ENCODE assay signal across 10 cellular contexts in the genomic region with DNA sequence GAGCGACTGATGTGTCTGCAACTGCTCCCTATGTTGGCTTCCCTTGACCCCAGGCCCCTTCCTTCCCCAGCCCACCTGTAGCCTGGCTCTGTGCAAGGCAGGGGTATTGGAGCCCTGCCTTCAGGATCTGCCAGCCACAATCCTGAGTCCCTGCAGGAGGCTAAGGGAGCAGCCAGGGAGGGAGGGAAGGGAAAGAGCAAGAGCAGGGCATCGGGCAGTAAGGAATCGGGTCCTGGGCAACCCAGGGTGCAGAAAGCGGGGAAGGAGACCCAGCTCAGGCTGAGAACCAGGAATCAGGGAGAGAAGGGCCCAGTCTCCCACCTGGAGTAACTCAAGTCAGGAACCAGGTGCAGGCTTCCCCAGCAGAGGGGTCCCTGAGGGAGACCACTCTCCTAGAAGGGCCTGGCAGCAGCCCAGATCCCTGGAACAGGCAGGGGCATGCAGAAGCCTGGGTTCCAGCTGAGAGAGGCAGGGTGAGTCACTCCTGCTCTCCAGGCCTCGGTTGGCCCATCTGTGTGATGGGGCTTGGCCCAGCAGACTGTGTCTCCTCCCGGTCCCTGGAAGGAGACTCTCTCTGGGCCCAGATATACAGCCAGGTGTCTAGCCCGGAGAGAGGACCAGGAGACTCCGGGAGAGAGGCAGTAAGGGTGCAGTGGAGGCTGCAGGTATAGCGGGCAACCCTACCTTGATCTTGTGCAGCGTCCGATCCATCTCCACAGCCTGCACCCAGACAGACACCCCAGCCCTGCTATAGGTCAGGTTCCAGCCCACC. TPM values are rescaled to one million over a fixed set of nuclear protein-coding genes. Genes with fewer than 3 reads are reported as not detected.
DNase-seq lines count a peak whose midpoint lies in the region; ATAC-seq, FAIRE-seq and TF ChIP-seq lines count a peak whose summit lies in the region.
"Had no signal": no experiment of that assay in that cellular context is flagged by ENCODE, and none has a peak within 500 bp of the region (broad histone marks: within the 10 kb centered on the region; RNA-seq: fewer than 3 reads in every experiment).

No MANE protein-coding gene starts in this region.

- peaks cover 5% of the 10 kb centered on the region; the same call in 1 of the 2 replicates for H3K36me3 ChIP-seq in WERI-Rb-1
- H3K36me3 ChIP-seq in gastrocnemius medialis, result no peaks in the 10 kb centered on the region

- no peak for DNase-seq in GM12891 (ENCODE audit: insufficient read length, low spot score)
- no peak for DNase-seq in WERI-Rb-1
- peak in 1 of 3 donors; percentile 43 for DNase-seq in right cardiac atrium
- no peak for DNase-seq in gastrocnemius medialis
- DNase-seq in AG08395 (ENCODE audit: low spot score), result no peak
- DNase-seq in globus pallidus (ENCODE audit: low spot score), result no peak
- DNase-seq in posterior vena cava (ENCODE audit: low spot score), result no peak
- DNase-seq in NCI-H187 (lab: John Stamatoyannopoulos, UW), result no peak
- DNase-seq: SW 1271 had no signal

- TF ChIP-seq CTCF in WERI-Rb-1 (IDR thresholded peaks at IDR 0.05; ENCODE audit: low read depth, low read length), result no peak
- TF ChIP-seq CTCF in gastrocnemius medialis (IDR thresholded peaks at IDR 0.05 in 4 of 5, conservative IDR thresholded peaks at IDR 0.05 in 1 of 5), result no peak

- 92% methylated on average over 11 of the region's 11 CpGs for WGBS in right cardiac atrium

- peak; percentile 54 for FAIRE-seq in GM12891 (lab: Jason Lieb, UNC)
- FAIRE-seq: frontal cortex had no signal

- TF ChIP-seq POLR2A in GM12891 (IDR thresholded peaks at IDR 0.05; ENCODE audit: low read depth, low read length) (no peak), gastrocnemius medialis (IDR thresholded peaks at IDR 0.05) (no peak)

- H3K9me3 ChIP-seq in WERI-Rb-1 (ENCODE audit: severe bottlenecking) (no peaks in the 10 kb centered on the region), right cardiac atrium (ENCODE audit: control insufficient read depth, low read length) (no peaks in the 10 kb centered on the region), gastrocnemius medialis (no peaks in the 10 kb centered on the region)

- intact Hi-C loops in right cardiac atrium (cut with DNase I), result no loop called here
- intact Hi-C loops in gastrocnemius medialis (cut with DNase I; ENCODE audit: low total_unique reads), result no loop called here
- intact Hi-C loops in posterior vena cava (cut with DNase I), result no loop called here

- in situ Hi-C loops in gastrocnemius medialis (cut with MboI; ENCODE audit: low sequenced_read_pairs in 4 of 4), result loop anchor here in 2 of 4 donors (5.0 to 10.0 kb wide), 2 partner anchors 53 to 56 kb away; no protein-coding TSS in a partner anchor

- H3K4me3 ChIP-seq in WERI-Rb-1 (ENCODE audit: low read depth, low read length) (peak overlapping the region; percentile 45), right cardiac atrium (ENCODE audit: low read length) (peak overlapping the region; percentile 94), gastrocnemius medialis (peak overlapping the region; percentile 69 to 92 (median 78))

- no peak overlapping the region for H3K27ac ChIP-seq in WERI-Rb-1
- no peak overlapping the region for H3K27ac ChIP-seq in right cardiac atrium (ENCODE audit: low read length)
- H3K27ac ChIP-seq in gastrocnemius medialis, result peak overlapping the region in 2 of 4 donors; percentile 48 to 63

- peak in 1 of 2 donors; percentile 2 for ATAC-seq in right cardiac atrium
- ATAC-seq in gastrocnemius medialis, result peak in 1 of 2 donors; percentile 9

- no peaks in the 10 kb centered on the region for H3K27me3 ChIP-seq in WERI-Rb-1 (ENCODE audit: insufficient read depth, low read depth, severe bottlenecking)
- H3K27me3 ChIP-seq in right cardiac atrium (ENCODE audit: control insufficient read depth, insufficient read depth), result no peaks in the 10 kb centered on the region
- H3K27me3 ChIP-seq in gastrocnemius medialis, result no peaks in the 10 kb centered on the region

- H3K4me1 ChIP-seq in right cardiac atrium (ENCODE audit: control insufficient read depth, insufficient read depth, low read length) (peaks cover 11% of the 10 kb centered on the region), gastrocnemius medialis (peaks cover 19 to 25% of the 10 kb centered on the region in 2 donors)

TF ChIP-seq in GM12891, 5 proteins besides CTCF, POLR2A, EP300 and RAD21:
- TF ChIP-seq POLR2AphosphoS5 (IDR thresholded peaks at IDR 0.05; ENCODE audit: low read depth, low read length) (no peak), POU2F2 (IDR thresholded peaks at IDR 0.05; ENCODE audit: low read depth, low read length) (no peak), PAX5 (IDR thresholded peaks at IDR 0.05; ENCODE audit: insufficient read depth, low read length, severe bottlenecking) (no peak), SPI1 (IDR thresholded peaks at IDR 0.05; ENCODE audit: low read depth, low read length) (no peak), TAF1 (IDR thresholded peaks at IDR 0.05; ENCODE audit: low read depth, low read length) (no peak)

RNA-seq across cellular contexts. Expression of a gene that starts 13.4 kb away (rescaled TPM):
- 23.1 TPM for polyA plus RNA-seq in GM12891 (2012; ENCODE audit: low read depth, missing spikeins)
- total RNA-seq in right cardiac atrium, result 100 to 1,000 TPM in 2 of 4 donors, 10 to 100 TPM in 2; 88.9 to 127 (median 106) TPM
- polyA plus RNA-seq in right cardiac atrium, result 228 TPM
- total RNA-seq in gastrocnemius medialis, result 100 to 1,000 TPM in 1 of 4 donors, 10 to 100 TPM in 3; 39.1 to 103 (median 71.1) TPM
- total RNA-seq in posterior vena cava, result 10 to 100 TPM; 20.4 to 22.1 TPM

RNA-seq across cellular contexts. Expression of a gene that starts 28.3 kb away (rescaled TPM):
- polyA plus RNA-seq in GM12891 (2012; ENCODE audit: low read depth, missing spikeins), result 55.4 TPM
- total RNA-seq in right cardiac atrium (10 to 100 TPM; 51.8 to 62.5 (median 59.5) TPM), gastrocnemius medialis (10 to 100 TPM; 18.3 to 52.0 (median 26.0) TPM), posterior vena cava (10 to 100 TPM; 49.9 to 81.9 TPM)
- polyA plus RNA-seq in right cardiac atrium, result 41.2 TPM

RNA-seq across cellular contexts. Expression of a gene that starts 33.7 kb away (rescaled TPM):
- polyA plus RNA-seq in GM12891 (2012; ENCODE audit: low read depth, missing spikeins), result 27.2 TPM
- 10 to 100 TPM; 11.9 to 23.9 (median 19.1) TPM for total RNA-seq in right cardiac atrium
- 19.1 TPM for polyA plus RNA-seq in right cardiac atrium
- 1 to 10 TPM; 3.1 to 8.1 (median 4.3) TPM for total RNA-seq in gastrocnemius medialis
- total RNA-seq in posterior vena cava, result 10 to 100 TPM; 13.5 to 17.6 TPM
